In the genomic region with DNA sequence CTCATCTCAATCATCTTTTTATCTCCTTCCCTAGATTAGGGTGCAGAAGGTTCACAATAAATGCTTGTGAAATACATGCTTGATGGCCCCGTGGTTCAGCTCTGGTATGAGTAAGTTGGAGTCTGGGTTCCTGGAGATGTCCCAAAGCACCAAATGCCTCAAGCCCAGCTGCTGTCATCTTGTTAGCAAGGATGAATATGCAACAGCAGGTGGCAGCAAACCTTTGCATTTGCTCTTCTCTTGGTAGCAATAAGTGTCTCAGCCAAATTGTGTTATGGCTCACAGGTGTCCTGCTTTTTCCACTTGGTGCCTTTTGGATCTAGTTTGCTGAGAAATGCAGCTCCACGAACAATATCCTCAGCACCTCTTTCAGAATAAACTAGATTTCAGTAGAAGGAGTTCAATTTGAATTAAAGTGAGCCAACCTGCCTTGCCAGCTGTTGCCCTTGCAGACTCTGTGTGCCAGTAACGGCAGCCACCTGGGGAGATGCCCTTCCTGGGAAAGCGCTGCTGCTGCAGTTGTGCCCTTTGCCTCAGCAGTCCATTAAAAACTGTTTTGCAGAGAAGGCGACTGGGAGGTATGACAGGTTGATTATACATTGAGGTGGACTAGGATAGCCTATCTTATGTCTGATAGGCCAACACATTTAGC, we compare ENCODE assay signal across 9 cellular contexts.
DNase-seq lines count a peak whose midpoint lies in the region; ATAC-seq and TF ChIP-seq lines count a peak whose summit lies in the region.
"Had no signal": no experiment of that assay in that cellular context is flagged by ENCODE, and none has a peak within 500 bp of the region (broad histone marks: within the 10 kb centered on the region; RNA-seq: fewer than 3 reads in every experiment).

No MANE protein-coding gene starts in this region.

- H3K36me3 ChIP-seq in cardiac muscle cell: no peaks in the 10 kb centered on the region
- H3K36me3 ChIP-seq: gastrocnemius medialis had no signal

- H3K27ac ChIP-seq in cardiac muscle cell: no peak overlapping the region
- H3K27ac ChIP-seq: gastrocnemius medialis had no signal

- no peak overlapping the region for H3K4me3 ChIP-seq in cardiac muscle cell
- H3K4me3 ChIP-seq: gastrocnemius medialis had no signal

- TF ChIP-seq CTCF in cardiac muscle cell (IDR thresholded peaks at IDR 0.05; ENCODE audit: low read depth, low read length): peak; percentile 73

- H3K9me3 ChIP-seq in cardiac muscle cell (ENCODE audit: low read depth): no peaks in the 10 kb centered on the region
- H3K9me3 ChIP-seq: gastrocnemius medialis had no signal

- peak; percentile 55 for ATAC-seq in HG03095 (IDR thresholded peaks at IDR 0.05; ENCODE audit: unreplicated experiment)
- ATAC-seq: gastrocnemius medialis had no signal

- intact Hi-C loops in cardiac septum (cut with DNase I): loop anchor here (2.0 kb wide), 1 partner anchor 1095 kb away; no protein-coding TSS in a partner anchor

- H3K4me1 ChIP-seq in cardiac muscle cell (ENCODE audit: low read depth): no peaks in the 10 kb centered on the region
- H3K4me1 ChIP-seq: gastrocnemius medialis had no signal

- no peaks in the 10 kb centered on the region for H3K27me3 ChIP-seq in cardiac muscle cell
- H3K27me3 ChIP-seq: gastrocnemius medialis had no signal

- DNase-seq in cardiac muscle cell (ENCODE audit: low read depth in 1 of 2, low spot score in 1 of 2) (peak; percentile 83 to 92), cardiac septum (ENCODE audit: low spot score) (no peak), NCI-H345 (lab: John Stamatoyannopoulos, UW) (peak; percentile 82), anterior cingulate cortex (lab: John Stamatoyannopoulos, UW) (peak in 51 of 58 donors; percentile 1 to 73 (median 24)), iPS DF 4.7 (ENCODE audit: extremely low read depth, low spot score) (peak; percentile 60), cortex of kidney (lab: John Stamatoyannopoulos, UW) (no peak)
- peak in 2 of 3 donors; percentile 2 to 9 for DNase-seq in stimulated activated CD4-positive, alpha-beta T cell treated with anti-CD3 and anti-CD28 coated beads, TNF-alpha, amount 100 ng/mL, for 48 hours (ENCODE audit: low read depth in 3 of 3)

Comparison
In these comparisons a context has a peak if more than half of its experiments do, and no peak if none do; other contexts are left out.
1. DNase-seq: peak in cardiac muscle cell (2 of 2), NCI-H345 (single experiment), anterior cingulate cortex (51 of 58), iPS DF 4.7 (single experiment) and stimulated activated CD4-positive, alpha-beta T cell treated with anti-CD3 and anti-CD28 coated beads, TNF-alpha, amount 100 ng/mL, for 48 hours (2 of 3); none in cardiac septum (single experiment) and cortex of kidney (single experiment).